In genomic region chr17:45317113-45317820, GRCh38 we compare ENCODE assay signal across 8 cellular contexts. TPM values are rescaled to one million over a fixed set of nuclear protein-coding genes. Genes with fewer than 3 reads are reported as not detected.
DNase-seq lines count a peak whose midpoint lies in the region; ATAC-seq and TF ChIP-seq lines count a peak whose summit lies in the region.

No MANE protein-coding gene starts in this region.

- ATAC-seq in GM21423 (IDR thresholded peaks at IDR 0.05; ENCODE audit: unreplicated experiment) = peak; percentile 57

- H3K27ac Mint-ChIP-seq in endodermal cell = peak overlapping the region; percentile 91

- H3K9me3 Mint-ChIP-seq in endodermal cell = no peaks in the 10 kb centered on the region

- H3K27ac ChIP-seq in HUES48 (ENCODE audit: low read depth, low read length) (peak overlapping the region; percentile 86), endodermal cell (ENCODE audit: low read depth, low read length) (peak overlapping the region; percentile 92)

- H3K4me1 ChIP-seq in HUES48 (ENCODE audit: control insufficient read depth, insufficient read depth, low read length) (peaks cover 14% of the 10 kb centered on the region; the same call in 1 of the 2 replicates), NT2/D1 (ENCODE audit: insufficient read depth, insufficient read length) (peaks cover 15% of the 10 kb centered on the region), endodermal cell (ENCODE audit: control insufficient read depth, insufficient read depth, low read length) (peaks cover 3% of the 10 kb centered on the region)

- peak overlapping the region; percentile 52 for H3K9ac ChIP-seq in HUES48 (ENCODE audit: low read depth, low read length)
- peak overlapping the region; percentile 78 for H3K9ac ChIP-seq in NT2/D1 (ENCODE audit: insufficient read length, low read depth)
- H3K9ac ChIP-seq in endodermal cell (ENCODE audit: extremely low read depth, low read length, poor library complexity, severe bottlenecking) = peak overlapping the region; percentile 66

- H3K36me3 ChIP-seq in HUES48 (ENCODE audit: control insufficient read depth, insufficient read depth, low read length) (no peaks in the 10 kb centered on the region), NT2/D1 (ENCODE audit: insufficient read depth, insufficient read length, low read length) (peaks cover 19% of the 10 kb centered on the region), endodermal cell (ENCODE audit: control insufficient read depth, insufficient read depth, low read length) (no peaks in the 10 kb centered on the region)

- peak overlapping the region; percentile 73 for H3K4me3 Mint-ChIP-seq in endodermal cell

- H3K27me3 ChIP-seq in HUES48 (ENCODE audit: control insufficient read depth, insufficient read depth, low read length) = peaks cover 9% of the 10 kb centered on the region
- H3K27me3 ChIP-seq in NT2/D1 (ENCODE audit: insufficient read depth, insufficient read length) = peaks cover 7% of the 10 kb centered on the region
- no peaks in the 10 kb centered on the region for H3K27me3 ChIP-seq in endodermal cell (ENCODE audit: control insufficient read depth, insufficient read depth, low read length, poor library complexity, severe bottlenecking)

- DNase-seq in D341Med (ENCODE audit: low spot score) (peak; percentile 100), NT2/D1 (ENCODE audit: low read depth, low spot score) (peak; percentile 98), endodermal cell (peak; percentile 100), mesenteric fat pad (ENCODE audit: low spot score) (peak; percentile 100)
- DNase-seq in activated CD8-positive, alpha-beta memory T cell treated with anti-CD3 and anti-CD28 coated beads, Interleukin-2, amount 50 U/mL, for 24 hours (ENCODE audit: extremely low read depth) = peak; percentile 100
- peak; percentile 98 for DNase-seq in stimulated activated CD8-positive, alpha-beta memory T cell treated with anti-CD3 and anti-CD28 coated beads, Interleukin-15, amount 100 ng/mL, for 1 hour (ENCODE audit: low read depth)

- H3K36me3 Mint-ChIP-seq in endodermal cell (ENCODE audit: low read depth) = no peaks in the 10 kb centered on the region

- H3K4me1 Mint-ChIP-seq in endodermal cell = peaks cover 23% of the 10 kb centered on the region

- H3K9me3 ChIP-seq in HUES48 (ENCODE audit: control insufficient read depth, insufficient read depth, low read length) = no peaks in the 10 kb centered on the region
- no peaks in the 10 kb centered on the region for H3K9me3 ChIP-seq in NT2/D1 (ENCODE audit: insufficient read depth, low read length)
- no peaks in the 10 kb centered on the region for H3K9me3 ChIP-seq in endodermal cell (ENCODE audit: control insufficient read depth, low read length)

- TF ChIP-seq CTCF in endodermal cell (conservative IDR thresholded peaks at IDR 0.05) = no peak

- H3K27me3 Mint-ChIP-seq in endodermal cell (ENCODE audit: insufficient read depth) = peaks cover 21% of the 10 kb centered on the region

- H3K4me3 ChIP-seq in HUES48 (ENCODE audit: low read depth, low read length) (peak overlapping the region; percentile 74), NT2/D1 (ENCODE audit: insufficient read length, low read depth) (peak overlapping the region; percentile 62), endodermal cell (ENCODE audit: low read length) (peak overlapping the region; percentile 87)

- WGBS in endodermal cell (ENCODE audit: insufficient coverage in 1 of 2, insufficient read length in 1 of 2), 2 experiments = 0% methylated on average over 17 to 53 of the region's 53 CpGs

RNA-seq across cellular contexts. Expression of gene MAP3K14, which starts 0.4 kb away (rescaled TPM):
- total RNA-seq in endodermal cell = 1 to 10 TPM; 4.6 to 5.5 TPM
- 5.3 TPM for polyA plus RNA-seq in endodermal cell (2013, experiment 1 of 2)
- 4.0 TPM for polyA plus RNA-seq in endodermal cell (2013, experiment 2 of 2)
- 8.7 TPM for total RNA-seq in mesenteric fat pad

RNA-seq across cellular contexts. Expression of gene SPATA32, which starts 55.4 kb away (rescaled TPM):
- total RNA-seq in endodermal cell (under 1 TPM in 1 of 2 donors, not detected in 1; 0.18 TPM), mesenteric fat pad (not detected)
- not detected for polyA plus RNA-seq in endodermal cell (2013, experiment 1 of 2)
- polyA plus RNA-seq in endodermal cell (2013, experiment 2 of 2) = not detected

Comparison
In these comparisons a context has a peak if more than half of its experiments do, and no peak if none do; other contexts are left out.
1. Peak in every context shown above with its lines: DNase-seq, ATAC-seq, H3K4me3 ChIP-seq and H3K27ac ChIP-seq.